In the genomic region with DNA sequence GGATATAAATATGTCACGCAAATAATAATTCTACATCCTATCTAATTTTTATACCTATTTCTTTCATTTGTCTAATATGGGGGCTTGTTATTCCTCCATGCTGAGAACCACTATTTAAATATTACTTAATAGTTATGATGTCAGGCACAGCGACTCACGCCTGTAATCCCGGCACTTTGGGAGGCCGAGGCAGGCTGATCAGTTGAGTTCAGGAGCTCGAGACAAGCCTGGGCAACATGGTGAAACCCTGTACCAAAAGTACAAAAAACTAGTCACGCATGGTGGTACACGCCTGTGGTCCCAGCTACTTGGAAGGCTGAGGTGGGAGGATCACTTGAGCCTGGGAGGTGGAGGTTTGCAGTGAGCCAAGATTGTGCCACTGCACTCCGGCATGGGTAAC, we compare ENCODE assay signal across 21 cellular contexts. TPM values are rescaled to one million over a fixed set of nuclear protein-coding genes. Genes with fewer than 3 reads are reported as not detected.
A peak's percentile ranks its signal among the peaks of the same experiment; 100 is the strongest.
DNase-seq lines count a peak whose midpoint lies in the region; ATAC-seq and TF ChIP-seq lines count a peak whose summit lies in the region.
"Had no signal": no experiment of that assay in that cellular context is flagged by ENCODE, and none has a peak within 500 bp of the region (broad histone marks: within the 10 kb centered on the region; RNA-seq: fewer than 3 reads in every experiment).

No MANE protein-coding gene starts in this region.

- no peak overlapping the region for H3K27ac ChIP-seq in CD4-positive, CD25-positive, alpha-beta regulatory T cell (ENCODE audit: insufficient read depth, low read length, poor library complexity, severe bottlenecking)
- H3K27ac ChIP-seq in RWPE1: peak overlapping the region; percentile 67

- H3K4me1 Mint-ChIP-seq in CD4-positive, CD25-positive, alpha-beta regulatory T cell: peaks cover 25 to 41% (median 36%) of the 10 kb centered on the region in 4 donors
- peaks cover 19 to 35% of the 10 kb centered on the region in 2 donors for H3K4me1 Mint-ChIP-seq in effector memory CD8-positive, alpha-beta T cell (ENCODE audit: low read depth in 2 of 2)
- peaks cover 16 to 36% (median 23%) of the 10 kb centered on the region in 3 donors for H3K4me1 Mint-ChIP-seq in naive B cell

- TF ChIP-seq CTCF in RWPE1 (conservative IDR thresholded peaks at IDR 0.05; ENCODE audit: low read depth): no peak

- DNase-seq in CD4-positive, CD25-positive, alpha-beta regulatory T cell: no peak
- no peak for DNase-seq in RWPE1 (ENCODE audit: low spot score)
- no peak for DNase-seq in effector memory CD8-positive, alpha-beta T cell
- no peak for DNase-seq in naive B cell
- no peak for DNase-seq in MG63
- no peak for DNase-seq in amygdala (lab: John Stamatoyannopoulos, UW)
- DNase-seq in NCI-H1048 (lab: John Stamatoyannopoulos, UW): no peak
- DNase-seq: AML-193, C1 segment of cervical spinal cord, DMS79, GOT3, HCEC 1CT, KG1, MV-4-11, NCI-H1694, NCI-H2081, NCI-H2171, NCI-H345, NCI-H524 treated with DMSO at 0.1 percent for 48 hours, NCI-H82, Right ventricle myocardium superior had no signal

- H3K36me3 ChIP-seq in CD4-positive, CD25-positive, alpha-beta regulatory T cell (ENCODE audit: control insufficient read depth, insufficient read depth, low read length): no peaks in the 10 kb centered on the region
- no peaks in the 10 kb centered on the region for H3K36me3 ChIP-seq in MG63

- H3K4me1 ChIP-seq in CD4-positive, CD25-positive, alpha-beta regulatory T cell (ENCODE audit: control insufficient read depth, insufficient read depth, low read length, poor library complexity, severe bottlenecking): peaks cover 25% of the 10 kb centered on the region

- H3K27me3 ChIP-seq in CD4-positive, CD25-positive, alpha-beta regulatory T cell (ENCODE audit: control insufficient read depth, insufficient read depth, low read length): no peaks in the 10 kb centered on the region
- H3K27me3 ChIP-seq in MG63: no peaks in the 10 kb centered on the region

- H3K9me3 ChIP-seq in CD4-positive, CD25-positive, alpha-beta regulatory T cell (ENCODE audit: control insufficient read depth in 2 of 2, low read length in 2 of 2): no peaks in the 10 kb centered on the region
- H3K9me3 ChIP-seq in MG63: no peaks in the 10 kb centered on the region

- H3K4me3 Mint-ChIP-seq in CD4-positive, CD25-positive, alpha-beta regulatory T cell: no peak overlapping the region
- peak overlapping the region in 1 of 2 donors; percentile 15 for H3K4me3 Mint-ChIP-seq in effector memory CD8-positive, alpha-beta T cell
- H3K4me3 Mint-ChIP-seq in naive B cell: no peak overlapping the region

- peak overlapping the region in 2 of 3 donors; percentile 86 to 98 for H3K27ac Mint-ChIP-seq in CD4-positive, CD25-positive, alpha-beta regulatory T cell
- H3K27ac Mint-ChIP-seq in effector memory CD8-positive, alpha-beta T cell: peak overlapping the region; percentile 96 to 97
- H3K27ac Mint-ChIP-seq in naive B cell: peak overlapping the region; percentile 34 to 98 (median 75)

- no peaks in the 10 kb centered on the region for H3K9me3 Mint-ChIP-seq in CD4-positive, CD25-positive, alpha-beta regulatory T cell
- no peaks in the 10 kb centered on the region for H3K9me3 Mint-ChIP-seq in effector memory CD8-positive, alpha-beta T cell
- H3K9me3 Mint-ChIP-seq in naive B cell: no peaks in the 10 kb centered on the region

- CTCF ChIA-PET in RWPE1 (lab: Yijun Ruan, JAX): no interaction called here

- H3K36me3 Mint-ChIP-seq in CD4-positive, CD25-positive, alpha-beta regulatory T cell: peaks cover 6% of the 10 kb centered on the region
- peaks cover 4% of the 10 kb centered on the region for H3K36me3 Mint-ChIP-seq in effector memory CD8-positive, alpha-beta T cell (ENCODE audit: insufficient read depth)
- H3K36me3 Mint-ChIP-seq in naive B cell: peaks cover 8 to 9% of the 10 kb centered on the region in 2 donors

- POLR2A ChIA-PET in RWPE1 (lab: Yijun Ruan, JAX; ENCODE audit: low non-redundant PET): no interaction called here

- no peak overlapping the region for H3K4me3 ChIP-seq in CD4-positive, CD25-positive, alpha-beta regulatory T cell (ENCODE audit: low read depth, low read length)
- H3K4me3 ChIP-seq in MG63: no peak overlapping the region

- H3K27me3 Mint-ChIP-seq in CD4-positive, CD25-positive, alpha-beta regulatory T cell: no peaks in the 10 kb centered on the region
- no peaks in the 10 kb centered on the region for H3K27me3 Mint-ChIP-seq in effector memory CD8-positive, alpha-beta T cell
- H3K27me3 Mint-ChIP-seq in naive B cell: no peaks in the 10 kb centered on the region

- ATAC-seq in CD4-positive, CD25-positive, alpha-beta regulatory T cell (ENCODE audit: low read depth in 2 of 2): no peak
- no peak for ATAC-seq in effector memory CD8-positive, alpha-beta T cell (replicated peaks)
- no peak for ATAC-seq in naive B cell (ENCODE audit: low read depth in 2 of 2)

RNA-seq across cellular contexts. Expression of gene GXYLT1, which starts 45.2 kb away (rescaled TPM):
- total RNA-seq in CD4-positive, CD25-positive, alpha-beta regulatory T cell: 14.9 TPM
- polyA plus RNA-seq in CD4-positive, CD25-positive, alpha-beta regulatory T cell: 1 to 10 TPM; 3.4 to 5.2 (median 3.7) TPM
- polyA plus RNA-seq in naive B cell (ENCODE audit: low read depth in 6 of 6): 1 to 10 TPM; 4.0 to 5.8 (median 5.1) TPM
- 7.8 and 14.4 TPM in 2 replicates for total RNA-seq in MG63 (2014; rRNA removed; shearing (Covaris generic); ENCODE audit: low replicate concordance)
